In the genomic region with DNA sequence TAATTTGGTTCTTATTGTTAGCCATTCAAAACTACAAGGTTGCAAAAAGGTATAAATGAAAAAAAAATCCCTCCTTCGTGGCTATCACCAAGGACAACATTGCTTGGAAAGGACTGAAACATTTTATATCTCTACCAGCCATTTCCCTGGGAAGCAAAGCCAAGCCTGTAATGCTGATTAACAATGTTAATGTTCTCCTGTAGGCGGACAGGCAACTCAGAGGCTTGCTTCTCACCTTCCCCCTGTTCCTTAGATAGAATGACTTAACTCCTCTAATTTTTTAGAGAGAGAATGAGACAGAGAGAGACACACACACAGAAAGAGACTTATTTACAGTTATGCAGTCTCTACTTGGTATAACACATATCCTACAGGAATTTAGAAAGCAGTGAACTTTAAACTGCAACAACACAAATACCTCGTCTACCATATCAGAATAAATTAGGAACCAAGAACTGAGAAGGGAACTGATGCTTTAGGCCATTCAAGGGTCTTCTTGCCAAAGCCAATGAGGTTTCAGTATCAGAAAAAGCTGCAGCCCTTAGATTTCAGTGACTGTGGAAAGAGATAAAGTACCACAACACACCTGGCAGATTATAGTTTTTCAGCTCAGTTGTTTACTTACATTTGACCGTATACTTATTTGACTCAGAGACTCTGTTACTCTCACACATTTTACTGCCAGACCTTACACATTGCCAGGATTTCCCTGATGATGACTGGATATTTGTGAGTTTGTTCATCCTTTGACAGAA, we compare ENCODE assay signal across 1 cellular context.
TF ChIP-seq lines count a peak whose summit lies in the region.

No MANE protein-coding gene starts in this region.

TF ChIP-seq in WTC11, 78 proteins besides CTCF, POLR2A, EP300 and RAD21 (continued from another document):
- TF ChIP-seq NR2C2 (CRISPR knock-in tag; IDR thresholded peaks at IDR 0.05) = no peak
